In genomic region chr2:201656740-201657139, GRCh38 we compare ENCODE assay signal across 25 cellular contexts. TPM values are rescaled to one million over a fixed set of nuclear protein-coding genes. Genes with fewer than 3 reads are reported as not detected.
"Had no signal": no experiment of that assay in that cellular context is flagged by ENCODE, and none has a peak within 500 bp of the region (broad histone marks: within the 10 kb centered on the region; RNA-seq: fewer than 3 reads in every experiment).

No MANE protein-coding gene starts in this region.

- DNase-seq: activated CD4-positive, alpha-beta T cell treated with anti-CD3 and anti-CD28 coated beads, Interleukin-2, amount 10 ng/mL, durations not matched to agents 7 days and 5 days; activated CD4-positive, CD25-positive, alpha-beta regulatory T cell treated with anti-CD3 and anti-CD28 coated beads, Interleukin-2, amount 50 U/mL, for 72 hours; activated CD8-positive, alpha-beta T cell treated with anti-CD3 and anti-CD28 coated beads for 36 hours; anterior cingulate cortex; body of pancreas; effector CD8-positive, alpha-beta T cell; erythroblast; foreskin fibroblast; heart right ventricle; left colon; mucosa of descending colon; ovary; stimulated activated CD4-positive, alpha-beta T cell treated with anti-CD3 and anti-CD28 coated beads, Interleukin-4, amount 100 ng/mL, for 24 hours; stimulated activated naive CD8-positive, alpha-beta T cell treated with anti-CD3 and anti-CD28 coated beads, Interleukin-15, Interleukin-2, amounts not matched to agents 100 U/mL and 50 U/mL, for 24 hours; thyroid gland; upper lobe of right lung had no signal

- H3K27me3 Mint-ChIP-seq: activated CD8-positive, alpha-beta T cell treated with anti-CD3 and anti-CD28 coated beads for 36 hours; dendritic cell treated with granulocyte-macrophage colony-stimulating factor and Interleukin-4, amounts not matched to agents 40 ng/mL and 50 ng/mL, for 4 days had no signal

- H3K4me1 ChIP-seq: body of pancreas, prostate gland, thyroid gland, upper lobe of right lung had no signal

- H3K36me3 ChIP-seq: cardiac muscle cell, heart right ventricle, neutrophil, ovary, prostate gland, thyroid gland, upper lobe of right lung had no signal

- H3K36me3 Mint-ChIP-seq: activated naive CD4-positive, alpha-beta T cell treated with anti-CD3 and anti-CD28 coated beads, Interleukin-2, amount 50 U/mL, for 24 hours; memory B cell had no signal

- ATAC-seq: activated CD8-positive, alpha-beta T cell treated with anti-CD3 and anti-CD28 coated beads for 36 hours; body of pancreas; heart right ventricle; left colon; stimulated activated naive CD8-positive, alpha-beta T cell treated with anti-CD3 and anti-CD28 coated beads, Interleukin-15, Interleukin-2, amounts not matched to agents 100 U/mL and 50 U/mL, for 24 hours had no signal

- H3K9me3 ChIP-seq: body of pancreas, heart right ventricle, mucosa of descending colon, neutrophil, ovary, prostate gland, thyroid gland, upper lobe of right lung had no signal

- FAIRE-seq: keratinocyte had no signal

- H3K9me3 Mint-ChIP-seq: activated CD4-positive, alpha-beta T cell treated with anti-CD3 and anti-CD28 coated beads, Interleukin-2, amount 10 ng/mL, durations not matched to agents 7 days and 5 days; activated CD8-positive, alpha-beta T cell treated with anti-CD3 and anti-CD28 coated beads for 36 hours; activated naive CD4-positive, alpha-beta T cell treated with anti-CD3 and anti-CD28 coated beads, Interleukin-2, amount 50 U/mL, for 24 hours; activated T-helper 1 cell treated with anti-CD3 and anti-CD28 coated beads, Interleukin-12 subunit alpha, Interleukin-12 subunit beta, Interleukin-2, Interleukin-4 antibody, amounts not matched to agents 30 ng/mL and 10 ng/mL and 1 ng/mL, durations not matched to agents 14 hours and 24 hours and 36 hours; dendritic cell treated with granulocyte-macrophage colony-stimulating factor and Interleukin-4, amounts not matched to agents 40 ng/mL and 50 ng/mL, for 4 days; memory B cell had no signal

- H3K27ac ChIP-seq: body of pancreas, cardiac muscle cell, heart right ventricle, neutrophil, ovary, prostate gland, thyroid gland, upper lobe of right lung had no signal

- H3K27ac Mint-ChIP-seq: activated CD4-positive, alpha-beta T cell treated with anti-CD3 and anti-CD28 coated beads, Interleukin-2, amount 10 ng/mL, durations not matched to agents 7 days and 5 days; activated CD8-positive, alpha-beta T cell treated with anti-CD3 and anti-CD28 coated beads for 36 hours; activated naive CD4-positive, alpha-beta T cell treated with anti-CD3 and anti-CD28 coated beads, Interleukin-2, amount 50 U/mL, for 24 hours; activated T-helper 1 cell treated with anti-CD3 and anti-CD28 coated beads, Interleukin-12 subunit alpha, Interleukin-12 subunit beta, Interleukin-2, Interleukin-4 antibody, amounts not matched to agents 30 ng/mL and 10 ng/mL and 1 ng/mL, durations not matched to agents 14 hours and 24 hours and 36 hours; dendritic cell treated with granulocyte-macrophage colony-stimulating factor and Interleukin-4, amounts not matched to agents 40 ng/mL and 50 ng/mL, for 4 days; memory B cell had no signal

- H3K27me3 ChIP-seq: body of pancreas, cardiac muscle cell, heart right ventricle, ovary, thyroid gland, upper lobe of right lung had no signal

- H3K4me1 Mint-ChIP-seq: activated naive CD4-positive, alpha-beta T cell treated with anti-CD3 and anti-CD28 coated beads, Interleukin-2, amount 50 U/mL, for 24 hours; memory B cell had no signal

- H3K4me3 Mint-ChIP-seq: activated CD4-positive, alpha-beta T cell treated with anti-CD3 and anti-CD28 coated beads, Interleukin-2, amount 10 ng/mL, durations not matched to agents 7 days and 5 days; activated CD8-positive, alpha-beta T cell treated with anti-CD3 and anti-CD28 coated beads for 36 hours; activated naive CD4-positive, alpha-beta T cell treated with anti-CD3 and anti-CD28 coated beads, Interleukin-2, amount 50 U/mL, for 24 hours; activated T-helper 1 cell treated with anti-CD3 and anti-CD28 coated beads, Interleukin-12 subunit alpha, Interleukin-12 subunit beta, Interleukin-2, Interleukin-4 antibody, amounts not matched to agents 30 ng/mL and 10 ng/mL and 1 ng/mL, durations not matched to agents 14 hours and 24 hours and 36 hours; dendritic cell treated with granulocyte-macrophage colony-stimulating factor and Interleukin-4, amounts not matched to agents 40 ng/mL and 50 ng/mL, for 4 days; memory B cell had no signal

- H3K4me3 ChIP-seq: body of pancreas, cardiac muscle cell, heart right ventricle, mucosa of descending colon, ovary, prostate gland, thyroid gland, upper lobe of right lung had no signal

RNA-seq across cellular contexts. Expression of gene MPP4, which starts 41.7 kb away (rescaled TPM):
- total RNA-seq: activated CD4-positive, alpha-beta T cell treated with anti-CD3 and anti-CD28 coated beads, Interleukin-2, amount 10 ng/mL, durations not matched to agents 7 days and 5 days; activated CD8-positive, alpha-beta T cell treated with anti-CD3 and anti-CD28 coated beads for 36 hours; activated T-helper 1 cell treated with anti-CD3 and anti-CD28 coated beads, Interleukin-12 subunit alpha, Interleukin-12 subunit beta, Interleukin-2, Interleukin-4 antibody, amounts not matched to agents 30 ng/mL and 10 ng/mL and 1 ng/mL, durations not matched to agents 14 hours and 24 hours and 36 hours; body of pancreas; left colon; prostate gland; T-helper 2 cell treated with Interferon-gamma antibody and Interleukin-4, amounts not matched to agents 100 ng/mL and 5 ng/mL, for 36 hours; thyroid gland had no signal
